Comparison of ENCODE assay signal across 18 cellular contexts in genomic region chr14:70964492-70964891, GRCh38. TPM values are rescaled to one million over a fixed set of nuclear protein-coding genes. Genes with fewer than 3 reads are reported as not detected.
DNase-seq lines count a peak whose midpoint lies in the region; ATAC-seq lines count a peak whose summit lies in the region.
"Had no signal": no experiment of that assay in that cellular context is flagged by ENCODE, and none has a peak within 500 bp of the region (broad histone marks: within the 10 kb centered on the region; RNA-seq: fewer than 3 reads in every experiment).

No MANE protein-coding gene starts in this region.

- POLR2A ChIA-PET in CD8-positive, alpha-beta memory T cell (lab: Charles Lee), result no interaction called here

- H3K4me1 Mint-ChIP-seq in CD4-positive, CD25-positive, alpha-beta regulatory T cell, result peaks cover 50 to 76% (median 60%) of the 10 kb centered on the region in 4 donors
- H3K4me1 Mint-ChIP-seq in CD8-positive, alpha-beta memory T cell, result peaks cover 53 to 84% (median 77%) of the 10 kb centered on the region in 3 donors
- H3K4me1 Mint-ChIP-seq in stimulated activated effector memory CD8-positive, alpha-beta T cell treated with anti-CD3 and anti-CD28 coated beads, Interleukin-12 subunit alpha, Interleukin-12 subunit beta, amount 100 ng/mL, for 72 hours, result peaks cover 14% of the 10 kb centered on the region

- DNase-seq in CD4-positive, CD25-positive, alpha-beta regulatory T cell, result no peak
- DNase-seq in CD8-positive, alpha-beta memory T cell, result no peak
- DNase-seq in left lobe of liver (ENCODE audit: low spot score) (no peak), GM19240 (ENCODE audit: insufficient read length, low spot score) (no peak)
- DNase-seq in stimulated activated effector memory CD8-positive, alpha-beta T cell treated with anti-CD3 and anti-CD28 coated beads, Interleukin-12 subunit alpha, Interleukin-12 subunit beta, amount 100 ng/mL, for 72 hours (ENCODE audit: low spot score in 2 of 2), result no peak
- DNase-seq: ACHN; Caco-2; CD8-positive, alpha-beta T cell; DND-41; GDM1; HCEC 1CT; HFFc6; Karpas-422 had no signal

- no peak overlapping the region for H3K4me3 ChIP-seq in CD4-positive, CD25-positive, alpha-beta regulatory T cell (ENCODE audit: low read depth, low read length)
- no peak overlapping the region for H3K4me3 ChIP-seq in CD8-positive, alpha-beta memory T cell (ENCODE audit: low read length)
- H3K4me3 ChIP-seq: BLaER1 treated with 17β-estradiol and CSF1 and Interleukin-3, amounts not matched to agents 10 nM and 100 nM; K562 had no signal

- no peaks in the 10 kb centered on the region for H3K9me3 ChIP-seq in CD4-positive, CD25-positive, alpha-beta regulatory T cell (ENCODE audit: control insufficient read depth in 2 of 2, low read length in 2 of 2)
- H3K9me3 ChIP-seq in CD8-positive, alpha-beta memory T cell (ENCODE audit: low read length), result no peaks in the 10 kb centered on the region
- H3K9me3 ChIP-seq: BLaER1 treated with 17β-estradiol and CSF1 and Interleukin-3, amounts not matched to agents 10 nM and 100 nM; Caco-2 had no signal

- H3K9me3 Mint-ChIP-seq in CD4-positive, CD25-positive, alpha-beta regulatory T cell, result no peaks in the 10 kb centered on the region
- H3K9me3 Mint-ChIP-seq in CD8-positive, alpha-beta memory T cell, result no peaks in the 10 kb centered on the region
- no peaks in the 10 kb centered on the region for H3K9me3 Mint-ChIP-seq in stimulated activated effector memory CD8-positive, alpha-beta T cell treated with anti-CD3 and anti-CD28 coated beads, Interleukin-12 subunit alpha, Interleukin-12 subunit beta, amount 100 ng/mL, for 72 hours
- H3K9me3 Mint-ChIP-seq: CD8-positive, alpha-beta T cell; HFFc6 had no signal

- no peaks in the 10 kb centered on the region for H3K27me3 ChIP-seq in CD4-positive, CD25-positive, alpha-beta regulatory T cell (ENCODE audit: control insufficient read depth, insufficient read depth, low read length)
- no peaks in the 10 kb centered on the region for H3K27me3 ChIP-seq in CD8-positive, alpha-beta memory T cell (ENCODE audit: insufficient read depth, low read length, poor library complexity, severe bottlenecking)
- H3K27me3 ChIP-seq: BLaER1 treated with 17β-estradiol and CSF1 and Interleukin-3, amounts not matched to agents 10 nM and 100 nM had no signal

- peak overlapping the region in 2 of 3 donors; percentile 2 to 52 for H3K27ac Mint-ChIP-seq in CD4-positive, CD25-positive, alpha-beta regulatory T cell
- H3K27ac Mint-ChIP-seq in CD8-positive, alpha-beta memory T cell, result peak overlapping the region in 5 of 8 donors; percentile 19 to 69 (median 34)
- peak overlapping the region; percentile 23 for H3K27ac Mint-ChIP-seq in stimulated activated effector memory CD8-positive, alpha-beta T cell treated with anti-CD3 and anti-CD28 coated beads, Interleukin-12 subunit alpha, Interleukin-12 subunit beta, amount 100 ng/mL, for 72 hours
- H3K27ac Mint-ChIP-seq: CD8-positive, alpha-beta T cell; HFFc6 had no signal

- peaks cover 19% of the 10 kb centered on the region for H3K4me1 ChIP-seq in CD4-positive, CD25-positive, alpha-beta regulatory T cell (ENCODE audit: control insufficient read depth, insufficient read depth, low read length, poor library complexity, severe bottlenecking)
- peaks cover 29% of the 10 kb centered on the region for H3K4me1 ChIP-seq in CD8-positive, alpha-beta memory T cell (ENCODE audit: insufficient read depth, low read length)
- H3K4me1 ChIP-seq: BLaER1 treated with 17β-estradiol and CSF1 and Interleukin-3, amounts not matched to agents 10 nM and 100 nM; Caco-2 had no signal

- no peaks in the 10 kb centered on the region for H3K27me3 Mint-ChIP-seq in CD4-positive, CD25-positive, alpha-beta regulatory T cell
- H3K27me3 Mint-ChIP-seq in CD8-positive, alpha-beta memory T cell, result no peaks in the 10 kb centered on the region

- ATAC-seq in CD4-positive, CD25-positive, alpha-beta regulatory T cell (ENCODE audit: low read depth in 2 of 2), result no peak
- ATAC-seq in left lobe of liver, result peak; percentile 91
- no peak for ATAC-seq in stimulated activated effector memory CD8-positive, alpha-beta T cell treated with anti-CD3 and anti-CD28 coated beads, Interleukin-12 subunit alpha, Interleukin-12 subunit beta, amount 100 ng/mL, for 72 hours
- ATAC-seq in HG03039 (IDR thresholded peaks at IDR 0.05; ENCODE audit: unreplicated experiment), result no peak
- no peak for ATAC-seq in HG02885 (IDR thresholded peaks at IDR 0.05; ENCODE audit: poor library complexity, unreplicated experiment)
- ATAC-seq: CD8-positive, alpha-beta T cell; K562 had no signal

- no peak overlapping the region for H3K27ac ChIP-seq in CD4-positive, CD25-positive, alpha-beta regulatory T cell (ENCODE audit: insufficient read depth, low read length, poor library complexity, severe bottlenecking)
- H3K27ac ChIP-seq in CD8-positive, alpha-beta memory T cell (ENCODE audit: low read depth, low read length), result no peak overlapping the region
- H3K27ac ChIP-seq: BLaER1 treated with 17β-estradiol and CSF1 and Interleukin-3, amounts not matched to agents 10 nM and 100 nM; HL-60 had no signal

- peaks cover 43% of the 10 kb centered on the region for H3K36me3 Mint-ChIP-seq in CD4-positive, CD25-positive, alpha-beta regulatory T cell
- H3K36me3 Mint-ChIP-seq in CD8-positive, alpha-beta memory T cell, result peaks cover 0 to 62% (median 19%) of the 10 kb centered on the region in 3 donors
- peaks cover 64% of the 10 kb centered on the region for H3K36me3 Mint-ChIP-seq in stimulated activated effector memory CD8-positive, alpha-beta T cell treated with anti-CD3 and anti-CD28 coated beads, Interleukin-12 subunit alpha, Interleukin-12 subunit beta, amount 100 ng/mL, for 72 hours

- H3K4me3 Mint-ChIP-seq in CD4-positive, CD25-positive, alpha-beta regulatory T cell, result no peak overlapping the region
- no peak overlapping the region for H3K4me3 Mint-ChIP-seq in CD8-positive, alpha-beta memory T cell
- no peak overlapping the region for H3K4me3 Mint-ChIP-seq in stimulated activated effector memory CD8-positive, alpha-beta T cell treated with anti-CD3 and anti-CD28 coated beads, Interleukin-12 subunit alpha, Interleukin-12 subunit beta, amount 100 ng/mL, for 72 hours
- H3K4me3 Mint-ChIP-seq: CD8-positive, alpha-beta T cell; HFFc6 had no signal

- CTCF ChIA-PET in CD8-positive, alpha-beta memory T cell (lab: Charles Lee), result interaction anchor here (1.3 to 1.8 kb wide), 2 partner anchors 8 to 146 kb away, joined by 4 to 7 read pairs; no protein-coding TSS in a partner anchor

- peaks cover 64% of the 10 kb centered on the region for H3K36me3 ChIP-seq in CD4-positive, CD25-positive, alpha-beta regulatory T cell (ENCODE audit: control insufficient read depth, insufficient read depth, low read length)
- H3K36me3 ChIP-seq in CD8-positive, alpha-beta memory T cell (ENCODE audit: insufficient read depth, low read length), result no peaks in the 10 kb centered on the region

RNA-seq across cellular contexts. Expression of gene PCNX1, which starts 57.2 kb away (rescaled TPM):
- 202 TPM for total RNA-seq in CD4-positive, CD25-positive, alpha-beta regulatory T cell
- polyA plus RNA-seq in CD4-positive, CD25-positive, alpha-beta regulatory T cell, result 10 to 100 TPM; 16.4 to 25.7 (median 20.3) TPM
- total RNA-seq in CD8-positive, alpha-beta memory T cell, result 10 to 100 TPM; 37.4 to 46.2 TPM
- 13.4 TPM for polyA plus RNA-seq in CD8-positive, alpha-beta memory T cell
- total RNA-seq in left lobe of liver, result 30.5 TPM
